ENCODE assay signal across 1 cellular context in genomic region chr7:98836811-98837631, GRCh38.
TF ChIP-seq lines count a peak whose summit lies in the region.

No MANE protein-coding gene starts in this region.

TF ChIP-seq in HEK293, 187 proteins besides CTCF, POLR2A, EP300 and RAD21 (continued from another document):
- TF ChIP-seq, protein P1, sequence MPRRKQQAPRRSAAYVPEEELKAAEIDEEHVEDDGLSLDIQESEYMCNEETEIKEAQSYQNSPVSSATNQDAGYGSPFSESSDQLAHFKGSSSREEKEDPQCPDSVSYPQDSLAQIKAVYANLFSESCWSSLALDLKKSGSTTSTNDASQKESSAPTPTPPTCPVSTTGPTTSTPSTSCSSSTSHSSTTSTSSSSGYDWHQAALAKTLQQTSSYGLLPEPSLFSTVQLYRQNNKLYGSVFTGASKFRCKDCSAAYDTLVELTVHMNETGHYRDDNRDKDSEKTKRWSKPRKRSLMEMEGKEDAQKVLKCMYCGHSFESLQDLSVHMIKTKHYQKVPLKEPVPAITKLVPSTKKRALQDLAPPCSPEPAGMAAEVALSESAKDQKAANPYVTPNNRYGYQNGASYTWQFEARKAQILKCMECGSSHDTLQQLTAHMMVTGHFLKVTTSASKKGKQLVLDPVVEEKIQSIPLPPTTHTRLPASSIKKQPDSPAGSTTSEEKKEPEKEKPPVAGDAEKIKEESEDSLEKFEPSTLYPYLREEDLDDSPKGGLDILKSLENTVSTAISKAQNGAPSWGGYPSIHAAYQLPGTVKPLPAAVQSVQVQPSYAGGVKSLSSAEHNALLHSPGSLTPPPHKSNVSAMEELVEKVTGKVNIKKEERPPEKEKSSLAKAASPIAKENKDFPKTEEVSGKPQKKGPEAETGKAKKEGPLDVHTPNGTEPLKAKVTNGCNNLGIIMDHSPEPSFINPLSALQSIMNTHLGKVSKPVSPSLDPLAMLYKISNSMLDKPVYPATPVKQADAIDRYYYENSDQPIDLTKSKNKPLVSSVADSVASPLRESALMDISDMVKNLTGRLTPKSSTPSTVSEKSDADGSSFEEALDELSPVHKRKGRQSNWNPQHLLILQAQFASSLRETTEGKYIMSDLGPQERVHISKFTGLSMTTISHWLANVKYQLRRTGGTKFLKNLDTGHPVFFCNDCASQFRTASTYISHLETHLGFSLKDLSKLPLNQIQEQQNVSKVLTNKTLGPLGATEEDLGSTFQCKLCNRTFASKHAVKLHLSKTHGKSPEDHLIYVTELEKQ (tag by site-specific recombination; IDR thresholded peaks at IDR 0.05; ENCODE audit: borderline replicate concordance) = 0 out of 2 replicates have a peak, but pooled peaks have one; percentile 36
- peak; percentile 81 for TF ChIP-seq ZIC2 (tag by site-specific recombination; IDR thresholded peaks at IDR 0.05)
- no peak for TF ChIP-seq ZBTB1 (tag by site-specific recombination; IDR thresholded peaks at IDR 0.05)
- peak; percentile 61 for TF ChIP-seq ZBTB17 (tag by site-specific recombination; IDR thresholded peaks at IDR 0.05)
- peak; percentile 74 for TF ChIP-seq ZFHX2 (tag by site-specific recombination; conservative IDR thresholded peaks at IDR 0.05)
- TF ChIP-seq IKZF3 (tag by site-specific recombination; IDR thresholded peaks at IDR 0.05) = 0 out of 2 replicates have a peak, but pooled peaks have one; percentile 58
- peak; percentile 86 for TF ChIP-seq ZNF561 (tag by site-specific recombination; IDR thresholded peaks at IDR 0.05; ENCODE audit: borderline replicate concordance)
- peak; percentile 83 for TF ChIP-seq ZEB2 (tag by site-specific recombination; IDR thresholded peaks at IDR 0.05)
- TF ChIP-seq ZFP3 (tag by site-specific recombination; IDR thresholded peaks at IDR 0.05; ENCODE audit: low read depth) = no peak
- TF ChIP-seq ZFP69B (tag by site-specific recombination; IDR thresholded peaks at IDR 0.05) = peak; percentile 100
- peak; percentile 81; the same call in 1 of the 2 replicates for TF ChIP-seq TCF7L2 (IDR thresholded peaks at IDR 0.05; ENCODE audit: borderline replicate concordance, low read depth, low read length)
- peak; percentile 87 for TF ChIP-seq ZXDB (tag by site-specific recombination; IDR thresholded peaks at IDR 0.05)
- no peak for TF ChIP-seq ZNF221 (tag by site-specific recombination; IDR thresholded peaks at IDR 0.05; ENCODE audit: borderline replicate concordance)
- TF ChIP-seq ZBTB20 (tag by site-specific recombination; IDR thresholded peaks at IDR 0.05) = peak; percentile 74
- TF ChIP-seq ZNF292 (tag by site-specific recombination; IDR thresholded peaks at IDR 0.05; ENCODE audit: borderline replicate concordance, low read depth) = no peak
- TF ChIP-seq, protein P2, sequence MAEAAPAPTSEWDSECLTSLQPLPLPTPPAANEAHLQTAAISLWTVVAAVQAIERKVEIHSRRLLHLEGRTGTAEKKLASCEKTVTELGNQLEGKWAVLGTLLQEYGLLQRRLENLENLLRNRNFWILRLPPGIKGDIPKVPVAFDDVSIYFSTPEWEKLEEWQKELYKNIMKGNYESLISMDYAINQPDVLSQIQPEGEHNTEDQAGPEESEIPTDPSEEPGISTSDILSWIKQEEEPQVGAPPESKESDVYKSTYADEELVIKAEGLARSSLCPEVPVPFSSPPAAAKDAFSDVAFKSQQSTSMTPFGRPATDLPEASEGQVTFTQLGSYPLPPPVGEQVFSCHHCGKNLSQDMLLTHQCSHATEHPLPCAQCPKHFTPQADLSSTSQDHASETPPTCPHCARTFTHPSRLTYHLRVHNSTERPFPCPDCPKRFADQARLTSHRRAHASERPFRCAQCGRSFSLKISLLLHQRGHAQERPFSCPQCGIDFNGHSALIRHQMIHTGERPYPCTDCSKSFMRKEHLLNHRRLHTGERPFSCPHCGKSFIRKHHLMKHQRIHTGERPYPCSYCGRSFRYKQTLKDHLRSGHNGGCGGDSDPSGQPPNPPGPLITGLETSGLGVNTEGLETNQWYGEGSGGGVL (tag by site-specific recombination; IDR thresholded peaks at IDR 0.05) = peak; percentile 82
- no peak for TF ChIP-seq ZNF521 (tag by site-specific recombination; IDR thresholded peaks at IDR 0.05)
- TF ChIP-seq EGR2 (tag by site-specific recombination; IDR thresholded peaks at IDR 0.05; ENCODE audit: low read depth) = peak; percentile 25; the same call in 1 of the 2 replicates
- no peak for TF ChIP-seq ZNF426 (tag by site-specific recombination; IDR thresholded peaks at IDR 0.05)
- 0 out of 2 replicates have a peak, but pooled peaks have one; percentile 12 for TF ChIP-seq ZNF76 (tag by site-specific recombination; IDR thresholded peaks at IDR 0.05; ENCODE audit: borderline replicate concordance, low read depth)
- TF ChIP-seq ZNF449 (tag by site-specific recombination; IDR thresholded peaks at IDR 0.05) = peak; percentile 56
- peak; percentile 87 for TF ChIP-seq MYNN (tag by site-specific recombination; IDR thresholded peaks at IDR 0.05; ENCODE audit: borderline replicate concordance)
- no peak for TF ChIP-seq ZNF335 (tag by site-specific recombination; conservative IDR thresholded peaks at IDR 0.05)
- TF ChIP-seq ZNF2 (tag by site-specific recombination; IDR thresholded peaks at IDR 0.05) = peak; percentile 56; the same call in 1 of the 2 replicates
- TF ChIP-seq, protein P3, sequence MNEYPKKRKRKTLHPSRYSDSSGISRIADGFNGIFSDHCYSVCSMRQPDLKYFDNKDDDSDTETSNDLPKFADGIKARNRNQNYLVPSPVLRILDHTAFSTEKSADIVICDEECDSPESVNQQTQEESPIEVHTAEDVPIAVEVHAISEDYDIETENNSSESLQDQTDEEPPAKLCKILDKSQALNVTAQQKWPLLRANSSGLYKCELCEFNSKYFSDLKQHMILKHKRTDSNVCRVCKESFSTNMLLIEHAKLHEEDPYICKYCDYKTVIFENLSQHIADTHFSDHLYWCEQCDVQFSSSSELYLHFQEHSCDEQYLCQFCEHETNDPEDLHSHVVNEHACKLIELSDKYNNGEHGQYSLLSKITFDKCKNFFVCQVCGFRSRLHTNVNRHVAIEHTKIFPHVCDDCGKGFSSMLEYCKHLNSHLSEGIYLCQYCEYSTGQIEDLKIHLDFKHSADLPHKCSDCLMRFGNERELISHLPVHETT (tag by site-specific recombination; IDR thresholded peaks at IDR 0.05) = no peak
- TF ChIP-seq, protein P4, sequence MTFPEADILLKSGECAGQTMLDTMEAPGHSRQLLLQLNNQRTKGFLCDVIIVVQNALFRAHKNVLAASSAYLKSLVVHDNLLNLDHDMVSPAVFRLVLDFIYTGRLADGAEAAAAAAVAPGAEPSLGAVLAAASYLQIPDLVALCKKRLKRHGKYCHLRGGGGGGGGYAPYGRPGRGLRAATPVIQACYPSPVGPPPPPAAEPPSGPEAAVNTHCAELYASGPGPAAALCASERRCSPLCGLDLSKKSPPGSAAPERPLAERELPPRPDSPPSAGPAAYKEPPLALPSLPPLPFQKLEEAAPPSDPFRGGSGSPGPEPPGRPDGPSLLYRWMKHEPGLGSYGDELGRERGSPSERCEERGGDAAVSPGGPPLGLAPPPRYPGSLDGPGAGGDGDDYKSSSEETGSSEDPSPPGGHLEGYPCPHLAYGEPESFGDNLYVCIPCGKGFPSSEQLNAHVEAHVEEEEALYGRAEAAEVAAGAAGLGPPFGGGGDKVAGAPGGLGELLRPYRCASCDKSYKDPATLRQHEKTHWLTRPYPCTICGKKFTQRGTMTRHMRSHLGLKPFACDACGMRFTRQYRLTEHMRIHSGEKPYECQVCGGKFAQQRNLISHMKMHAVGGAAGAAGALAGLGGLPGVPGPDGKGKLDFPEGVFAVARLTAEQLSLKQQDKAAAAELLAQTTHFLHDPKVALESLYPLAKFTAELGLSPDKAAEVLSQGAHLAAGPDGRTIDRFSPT (tag by site-specific recombination; IDR thresholded peaks at IDR 0.05) = peak; percentile 53; the same call in 1 of the 2 replicates
- TF ChIP-seq BCL11A (tag by site-specific recombination; IDR thresholded peaks at IDR 0.05; ENCODE audit: low read depth) = peak; percentile 14; the same call in 1 of the 2 replicates
- no peak for TF ChIP-seq ZNF354C (tag by site-specific recombination; IDR thresholded peaks at IDR 0.05; ENCODE audit: borderline replicate concordance, low read depth)
- peak; percentile 70 for TF ChIP-seq MZF1 (tag by site-specific recombination; IDR thresholded peaks at IDR 0.05; ENCODE audit: borderline replicate concordance)
- TF ChIP-seq ZNF19 (tag by site-specific recombination; IDR thresholded peaks at IDR 0.05; ENCODE audit: low read depth) = 0 out of 2 replicates have a peak, but pooled peaks have one; percentile 22
- TF ChIP-seq ZNF366 (tag by site-specific recombination; conservative IDR thresholded peaks at IDR 0.05) = peak; percentile 79
- TF ChIP-seq, protein P5, sequence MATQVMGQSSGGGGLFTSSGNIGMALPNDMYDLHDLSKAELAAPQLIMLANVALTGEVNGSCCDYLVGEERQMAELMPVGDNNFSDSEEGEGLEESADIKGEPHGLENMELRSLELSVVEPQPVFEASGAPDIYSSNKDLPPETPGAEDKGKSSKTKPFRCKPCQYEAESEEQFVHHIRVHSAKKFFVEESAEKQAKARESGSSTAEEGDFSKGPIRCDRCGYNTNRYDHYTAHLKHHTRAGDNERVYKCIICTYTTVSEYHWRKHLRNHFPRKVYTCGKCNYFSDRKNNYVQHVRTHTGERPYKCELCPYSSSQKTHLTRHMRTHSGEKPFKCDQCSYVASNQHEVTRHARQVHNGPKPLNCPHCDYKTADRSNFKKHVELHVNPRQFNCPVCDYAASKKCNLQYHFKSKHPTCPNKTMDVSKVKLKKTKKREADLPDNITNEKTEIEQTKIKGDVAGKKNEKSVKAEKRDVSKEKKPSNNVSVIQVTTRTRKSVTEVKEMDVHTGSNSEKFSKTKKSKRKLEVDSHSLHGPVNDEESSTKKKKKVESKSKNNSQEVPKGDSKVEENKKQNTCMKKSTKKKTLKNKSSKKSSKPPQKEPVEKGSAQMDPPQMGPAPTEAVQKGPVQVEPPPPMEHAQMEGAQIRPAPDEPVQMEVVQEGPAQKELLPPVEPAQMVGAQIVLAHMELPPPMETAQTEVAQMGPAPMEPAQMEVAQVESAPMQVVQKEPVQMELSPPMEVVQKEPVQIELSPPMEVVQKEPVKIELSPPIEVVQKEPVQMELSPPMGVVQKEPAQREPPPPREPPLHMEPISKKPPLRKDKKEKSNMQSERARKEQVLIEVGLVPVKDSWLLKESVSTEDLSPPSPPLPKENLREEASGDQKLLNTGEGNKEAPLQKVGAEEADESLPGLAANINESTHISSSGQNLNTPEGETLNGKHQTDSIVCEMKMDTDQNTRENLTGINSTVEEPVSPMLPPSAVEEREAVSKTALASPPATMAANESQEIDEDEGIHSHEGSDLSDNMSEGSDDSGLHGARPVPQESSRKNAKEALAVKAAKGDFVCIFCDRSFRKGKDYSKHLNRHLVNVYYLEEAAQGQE (tag by site-specific recombination; IDR thresholded peaks at IDR 0.05) = peak; percentile 17; the same call in 1 of the 2 replicates
- no peak for TF ChIP-seq ZNF175 (tag by site-specific recombination; IDR thresholded peaks at IDR 0.05)
